In the genomic region with DNA sequence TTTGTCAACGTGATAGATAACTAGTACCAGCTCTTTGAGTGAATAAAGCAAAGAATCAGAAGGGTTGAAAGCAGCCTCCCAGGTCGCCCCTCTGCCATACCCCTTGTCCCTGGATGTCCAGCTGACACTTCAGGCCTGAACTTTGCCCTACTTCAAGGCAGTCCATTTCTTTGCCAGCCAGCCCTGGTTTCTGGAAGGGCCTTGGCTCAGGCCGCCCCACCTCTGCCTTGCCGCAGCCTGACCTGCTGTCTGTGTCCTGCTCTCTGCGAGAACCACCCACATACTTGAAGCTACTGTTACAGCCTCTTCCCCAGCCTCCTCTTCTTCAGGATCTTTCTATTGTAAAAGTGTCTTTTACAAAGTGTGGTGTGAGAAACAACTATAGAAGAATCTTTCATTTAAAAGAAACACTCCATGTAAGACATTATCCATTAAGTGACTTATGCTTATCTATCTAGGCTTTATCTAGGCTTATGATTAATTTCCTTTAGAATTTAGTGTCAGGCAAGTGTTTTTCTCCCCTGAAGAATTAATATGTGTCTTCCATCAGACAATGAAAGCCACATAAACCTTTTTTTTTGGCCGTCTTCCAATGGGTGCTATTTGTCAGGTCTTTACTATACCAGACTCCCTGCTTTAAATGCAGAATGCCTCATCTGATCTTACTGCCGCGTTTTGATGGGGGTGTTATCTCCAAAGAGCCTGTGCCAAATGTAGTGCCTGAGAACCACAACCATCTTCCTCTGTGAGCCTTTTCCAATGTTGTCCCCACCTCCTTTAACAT, we compare ENCODE assay signal across 15 cellular contexts.
DNase-seq lines count a peak whose midpoint lies in the region; ATAC-seq and TF ChIP-seq lines count a peak whose summit lies in the region.
"Had no signal": no experiment of that assay in that cellular context is flagged by ENCODE, and none has a peak within 500 bp of the region (broad histone marks: within the 10 kb centered on the region; RNA-seq: fewer than 3 reads in every experiment).

No MANE protein-coding gene starts in this region.

- H3K27ac ChIP-seq in KOPT-K1 (ENCODE audit: low read depth, low read length, poor library complexity, severe bottlenecking) (peak overlapping the region; percentile 34), neural progenitor cell (no peak overlapping the region), testis (no peak overlapping the region), aorta (ENCODE audit: low read depth in 1 of 2, low read length in 2 of 2) (peak overlapping the region in 1 of 2 donors; percentile 38)
- H3K27ac ChIP-seq: SJSA1 had no signal

- peaks cover 17% of the 10 kb centered on the region for H3K4me1 Mint-ChIP-seq in activated CD4-positive, alpha-beta T cell treated with anti-CD3 and anti-CD28 coated beads for 36 hours
- peaks cover 38% of the 10 kb centered on the region for H3K4me1 Mint-ChIP-seq in activated naive CD8-positive, alpha-beta T cell treated with anti-CD3 and anti-CD28 coated beads, Interleukin-2, amount 50 U/mL, for 24 hours
- H3K4me1 Mint-ChIP-seq in neural progenitor cell = peaks cover 6% of the 10 kb centered on the region
- peaks cover 31% of the 10 kb centered on the region for H3K4me1 Mint-ChIP-seq in activated T-helper 1 cell treated with anti-CD3 and anti-CD28 coated beads, Interleukin-12 subunit alpha, Interleukin-12 subunit beta, Interleukin-2, Interleukin-4 antibody, amounts not matched to agents 30 ng/mL and 10 ng/mL and 1 ng/mL, durations not matched to agents 14 hours and 24 hours and 36 hours (ENCODE audit: low read depth)

- H3K27me3 Mint-ChIP-seq in activated CD4-positive, alpha-beta T cell treated with anti-CD3 and anti-CD28 coated beads for 36 hours = no peaks in the 10 kb centered on the region
- H3K27me3 Mint-ChIP-seq in activated naive CD8-positive, alpha-beta T cell treated with anti-CD3 and anti-CD28 coated beads, Interleukin-2, amount 50 U/mL, for 24 hours = no peaks in the 10 kb centered on the region
- peaks cover 2% of the 10 kb centered on the region for H3K27me3 Mint-ChIP-seq in neural progenitor cell (ENCODE audit: insufficient read depth, low read depth)
- no peaks in the 10 kb centered on the region for H3K27me3 Mint-ChIP-seq in activated T-helper 1 cell treated with anti-CD3 and anti-CD28 coated beads, Interleukin-12 subunit alpha, Interleukin-12 subunit beta, Interleukin-2, Interleukin-4 antibody, amounts not matched to agents 30 ng/mL and 10 ng/mL and 1 ng/mL, durations not matched to agents 14 hours and 24 hours and 36 hours (ENCODE audit: insufficient read depth)
- H3K27me3 Mint-ChIP-seq: activated CD4-positive, alpha-beta memory T cell treated with anti-CD3 and anti-CD28 coated beads for 36 hours had no signal

- H3K4me3 ChIP-seq in neural progenitor cell (no peak overlapping the region), testis (no peak overlapping the region), aorta (ENCODE audit: low read length in 2 of 2) (no peak overlapping the region)
- H3K4me3 ChIP-seq: lung, SJSA1 had no signal

- intact Hi-C loops in activated CD4-positive, alpha-beta T cell treated with anti-CD3 and anti-CD28 coated beads for 36 hours (cut with DNase I, micrococcal nuclease) = loop anchor here in 1 of 2 experiments (5.0 kb wide), 1 partner anchor 35 kb away; no protein-coding TSS in a partner anchor
- intact Hi-C loops in testis (cut with DNase I; ENCODE audit: low total_unique reads) = no loop called here
- intact Hi-C loops in activated T-helper 1 cell treated with anti-CD3 and anti-CD28 coated beads, Interleukin-12 subunit alpha, Interleukin-12 subunit beta, Interleukin-2, Interleukin-4 antibody, amounts not matched to agents 30 ng/mL and 10 ng/mL and 1 ng/mL, durations not matched to agents 14 hours and 24 hours and 36 hours (cut with micrococcal nuclease) = no loop called here
- intact Hi-C loops in aorta (cut with DNase I) = loop anchor here in 1 of 2 donors (10.0 kb wide), 1 partner anchor 147 kb away; no protein-coding TSS in a partner anchor

- H3K4me2 ChIP-seq in neural progenitor cell = no peak overlapping the region

- H3K36me3 ChIP-seq in KOPT-K1 (ENCODE audit: insufficient read depth, low read length) (peaks cover 39% of the 10 kb centered on the region), neural progenitor cell (no peaks in the 10 kb centered on the region), testis (ENCODE audit: low read depth, missing control alignments) (no peaks in the 10 kb centered on the region), aorta (ENCODE audit: control insufficient read depth in 1 of 2, insufficient read depth in 2 of 2, low read length in 1 of 2) (no peaks in the 10 kb centered on the region)

- POLR2A ChIA-PET in activated CD4-positive, alpha-beta T cell treated with anti-CD3 and anti-CD28 coated beads for 36 hours (lab: Charles Lee) = interaction anchor here (0.6 kb wide), 1 partner anchor 26 kb away, joined by 4 read pairs; no protein-coding TSS in a partner anchor

- H3K36me3 Mint-ChIP-seq in activated CD4-positive, alpha-beta T cell treated with anti-CD3 and anti-CD28 coated beads for 36 hours (ENCODE audit: low read depth) = peaks cover 41% of the 10 kb centered on the region
- peaks cover 48% of the 10 kb centered on the region for H3K36me3 Mint-ChIP-seq in activated naive CD8-positive, alpha-beta T cell treated with anti-CD3 and anti-CD28 coated beads, Interleukin-2, amount 50 U/mL, for 24 hours (ENCODE audit: low read depth)
- peaks cover 12% of the 10 kb centered on the region for H3K36me3 Mint-ChIP-seq in neural progenitor cell
- peaks cover 58% of the 10 kb centered on the region for H3K36me3 Mint-ChIP-seq in activated T-helper 1 cell treated with anti-CD3 and anti-CD28 coated beads, Interleukin-12 subunit alpha, Interleukin-12 subunit beta, Interleukin-2, Interleukin-4 antibody, amounts not matched to agents 30 ng/mL and 10 ng/mL and 1 ng/mL, durations not matched to agents 14 hours and 24 hours and 36 hours (ENCODE audit: low read depth)

- H3K4me1 ChIP-seq in neural progenitor cell (no peaks in the 10 kb centered on the region), testis (no peaks in the 10 kb centered on the region), aorta (ENCODE audit: control insufficient read depth in 1 of 2, insufficient read depth in 2 of 2, low read length in 2 of 2) (peaks cover 0 to 4% of the 10 kb centered on the region in 2 donors)

- WGBS in testis, 2 donors = 74 to 82% methylated on average over 8 of the region's 8 CpGs
- WGBS in aorta, 2 donors = 69 to 73% methylated on average over 7 to 8 of the region's 8 CpGs

- CTCF ChIA-PET in activated CD4-positive, alpha-beta T cell treated with anti-CD3 and anti-CD28 coated beads for 36 hours (lab: Charles Lee) = interaction anchor here (1.4 kb wide), 1 partner anchor 158 kb away, joined by 3 read pairs; no protein-coding TSS in a partner anchor

- H2AFZ ChIP-seq in neural progenitor cell (replicated peaks) = no peak overlapping the region

- no peaks in the 10 kb centered on the region for H3F3A ChIP-seq in neural progenitor cell (ENCODE audit: low read depth)

- no peaks in the 10 kb centered on the region for H3K9me3 ChIP-seq in KOPT-K1 (ENCODE audit: insufficient read depth, low read length, poor library complexity, severe bottlenecking)
- H3K9me3 ChIP-seq in neural progenitor cell (ENCODE audit: low read depth) = no peaks in the 10 kb centered on the region
- no peaks in the 10 kb centered on the region for H3K9me3 ChIP-seq in testis
- H3K9me3 ChIP-seq in aorta (ENCODE audit: control insufficient read depth, low read length) = no peaks in the 10 kb centered on the region
- H3K9me3 ChIP-seq: SJSA1 had no signal

- DNase-seq in activated CD4-positive, alpha-beta T cell treated with anti-CD3 and anti-CD28 coated beads for 36 hours = no peak
- DNase-seq in activated CD4-positive, alpha-beta T cell treated with anti-CD3 and anti-CD28 coated beads, Interleukin-2, amount 50 U/mL, for 1 hour = no peak
- DNase-seq in activated naive CD8-positive, alpha-beta T cell treated with anti-CD3 and anti-CD28 coated beads, Interleukin-2, amount 50 U/mL, for 24 hours = no peak
- DNase-seq in neural progenitor cell (ENCODE audit: low spot score) (no peak), testis (no peak), aorta (no peak)
- DNase-seq in activated T-helper 1 cell treated with anti-CD3 and anti-CD28 coated beads, Interleukin-12 subunit alpha, Interleukin-12 subunit beta, Interleukin-2, Interleukin-4 antibody, amounts not matched to agents 30 ng/mL and 10 ng/mL and 1 ng/mL, durations not matched to agents 14 hours and 24 hours and 36 hours (ENCODE audit: low spot score) = no peak
- DNase-seq: activated CD4-positive, alpha-beta memory T cell treated with anti-CD3 and anti-CD28 coated beads for 36 hours; cortex of kidney; NCI-H1436 treated with DMSO at 0.1 percent for 48 hours; NCI-H446; nephron progenitor cell had no signal

- no peak for ATAC-seq in activated CD4-positive, alpha-beta T cell treated with anti-CD3 and anti-CD28 coated beads for 36 hours
- ATAC-seq in activated naive CD8-positive, alpha-beta T cell treated with anti-CD3 and anti-CD28 coated beads, Interleukin-2, amount 50 U/mL, for 24 hours = no peak
- ATAC-seq in aorta (ENCODE audit: low FRiP score) = no peak

- no peak overlapping the region for H3K9ac ChIP-seq in neural progenitor cell

- H4K20me1 ChIP-seq in neural progenitor cell (ENCODE audit: low read depth) = no peaks in the 10 kb centered on the region

- H3K9me3 Mint-ChIP-seq in activated CD4-positive, alpha-beta T cell treated with anti-CD3 and anti-CD28 coated beads for 36 hours (ENCODE audit: low read depth) = peaks cover 3% of the 10 kb centered on the region
- H3K9me3 Mint-ChIP-seq in activated naive CD8-positive, alpha-beta T cell treated with anti-CD3 and anti-CD28 coated beads, Interleukin-2, amount 50 U/mL, for 24 hours = no peaks in the 10 kb centered on the region
- no peaks in the 10 kb centered on the region for H3K9me3 Mint-ChIP-seq in neural progenitor cell
- no peaks in the 10 kb centered on the region for H3K9me3 Mint-ChIP-seq in activated T-helper 1 cell treated with anti-CD3 and anti-CD28 coated beads, Interleukin-12 subunit alpha, Interleukin-12 subunit beta, Interleukin-2, Interleukin-4 antibody, amounts not matched to agents 30 ng/mL and 10 ng/mL and 1 ng/mL, durations not matched to agents 14 hours and 24 hours and 36 hours
- H3K9me3 Mint-ChIP-seq: activated CD4-positive, alpha-beta memory T cell treated with anti-CD3 and anti-CD28 coated beads for 36 hours; nephron progenitor cell had no signal

- H3K4me3 Mint-ChIP-seq in activated CD4-positive, alpha-beta T cell treated with anti-CD3 and anti-CD28 coated beads for 36 hours = no peak overlapping the region
- no peak overlapping the region for H3K4me3 Mint-ChIP-seq in activated naive CD8-positive, alpha-beta T cell treated with anti-CD3 and anti-CD28 coated beads, Interleukin-2, amount 50 U/mL, for 24 hours
- no peak overlapping the region for H3K4me3 Mint-ChIP-seq in neural progenitor cell
- no peak overlapping the region for H3K4me3 Mint-ChIP-seq in activated T-helper 1 cell treated with anti-CD3 and anti-CD28 coated beads, Interleukin-12 subunit alpha, Interleukin-12 subunit beta, Interleukin-2, Interleukin-4 antibody, amounts not matched to agents 30 ng/mL and 10 ng/mL and 1 ng/mL, durations not matched to agents 14 hours and 24 hours and 36 hours
- H3K4me3 Mint-ChIP-seq: activated CD4-positive, alpha-beta memory T cell treated with anti-CD3 and anti-CD28 coated beads for 36 hours; nephron progenitor cell had no signal

- peak overlapping the region; percentile 38 for H3K27ac Mint-ChIP-seq in activated CD4-positive, alpha-beta T cell treated with anti-CD3 and anti-CD28 coated beads for 36 hours
- H3K27ac Mint-ChIP-seq in activated naive CD8-positive, alpha-beta T cell treated with anti-CD3 and anti-CD28 coated beads, Interleukin-2, amount 50 U/mL, for 24 hours = peak overlapping the region; percentile 8
- peak overlapping the region; percentile 9 for H3K27ac Mint-ChIP-seq in neural progenitor cell
- H3K27ac Mint-ChIP-seq in activated T-helper 1 cell treated with anti-CD3 and anti-CD28 coated beads, Interleukin-12 subunit alpha, Interleukin-12 subunit beta, Interleukin-2, Interleukin-4 antibody, amounts not matched to agents 30 ng/mL and 10 ng/mL and 1 ng/mL, durations not matched to agents 14 hours and 24 hours and 36 hours = no peak overlapping the region
- H3K27ac Mint-ChIP-seq: activated CD4-positive, alpha-beta memory T cell treated with anti-CD3 and anti-CD28 coated beads for 36 hours; nephron progenitor cell had no signal

- H3K27me3 ChIP-seq in neural progenitor cell (no peaks in the 10 kb centered on the region), testis (no peaks in the 10 kb centered on the region), aorta (ENCODE audit: control insufficient read depth in 1 of 2, insufficient read depth in 2 of 2, low read length in 1 of 2) (no peaks in the 10 kb centered on the region)
- H3K27me3 ChIP-seq: SJSA1 had no signal

- H3K79me2 ChIP-seq in neural progenitor cell (ENCODE audit: low read depth) = no peaks in the 10 kb centered on the region

- TF ChIP-seq CTCF in neural progenitor cell (IDR thresholded peaks at IDR 0.05) (no peak), testis (IDR thresholded peaks at IDR 0.05) (no peak)

- no peak for TF ChIP-seq POLR2A in testis (IDR thresholded peaks at IDR 0.05)
